1 cellular context compared by ENCODE assay signal in the genomic region with DNA sequence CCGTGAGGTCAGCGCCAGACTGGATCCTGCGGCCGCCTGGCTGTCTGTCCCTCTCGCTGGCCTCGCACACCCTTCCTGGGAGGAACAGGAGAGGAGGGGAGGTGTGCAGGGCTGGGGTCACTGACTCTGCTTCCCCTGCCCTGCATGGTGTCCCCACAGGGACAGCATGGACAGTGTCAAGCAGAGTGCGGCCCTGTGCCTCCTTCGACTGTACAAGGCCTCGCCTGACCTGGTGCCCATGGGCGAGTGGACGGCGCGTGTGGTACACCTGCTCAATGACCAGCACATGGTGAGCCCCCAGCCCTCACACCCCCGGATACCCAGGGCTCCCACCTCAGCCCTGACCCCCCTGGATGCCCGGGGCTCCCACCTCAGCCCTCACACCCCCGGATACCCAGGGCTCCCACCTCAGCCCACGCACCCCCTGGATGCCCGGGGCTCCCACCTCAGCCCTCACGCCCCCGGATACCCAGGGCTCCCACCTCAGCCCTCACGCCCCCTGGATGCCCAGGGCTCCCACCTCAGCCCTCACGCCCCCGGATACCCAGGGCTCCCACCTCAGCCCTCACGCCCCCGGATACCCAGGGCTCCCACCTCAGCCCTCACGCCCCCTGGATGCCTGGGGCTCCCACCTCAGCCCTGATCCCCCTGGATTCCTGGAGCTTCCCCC.
TF ChIP-seq lines count a peak whose summit lies in the region.

No MANE protein-coding gene starts in this region.

TF ChIP-seq in K562, 482 proteins besides CTCF, POLR2A, EP300 and RAD21:
- TF ChIP-seq EGR1 (conservative IDR thresholded peaks at IDR 0.05) (0 out of 2 replicates have a peak, but pooled peaks have one; percentile 7), SREBF1 (IDR thresholded peaks at IDR 0.05; ENCODE audit: borderline replicate concordance, low read depth, low read length) (no peak), RUNX1 (IDR thresholded peaks at IDR 0.05; ENCODE audit: low read depth) (no peak), POLR2G (IDR thresholded peaks at IDR 0.05; ENCODE audit: low read depth, low read length) (0 out of 2 replicates have a peak, but pooled peaks have one; percentile 25), NCOA2 (IDR thresholded peaks at IDR 0.05; ENCODE audit: partially characterized antibody in 2 of 2) (no peak), ILK (tag; IDR thresholded peaks at IDR 0.05; ENCODE audit: borderline replicate concordance, low read depth) (no peak), RBFOX2 (IDR thresholded peaks at IDR 0.05; ENCODE audit: low read depth, low read length) (0 out of 2 replicates have a peak, but pooled peaks have one; percentile 17)
- TF ChIP-seq, protein P1, sequence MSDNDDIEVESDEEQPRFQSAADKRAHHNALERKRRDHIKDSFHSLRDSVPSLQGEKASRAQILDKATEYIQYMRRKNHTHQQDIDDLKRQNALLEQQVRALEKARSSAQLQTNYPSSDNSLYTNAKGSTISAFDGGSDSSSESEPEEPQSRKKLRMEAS (CRISPR knock-in tag; IDR thresholded peaks at IDR 0.05) = no peak
